ENCODE assay signal across 10 cellular contexts in genomic region chr1:38624341-38625039, GRCh38.
"Had no signal": no experiment of that assay in that cellular context is flagged by ENCODE, and none has a peak within 500 bp of the region (broad histone marks: within the 10 kb centered on the region; RNA-seq: fewer than 3 reads in every experiment).

No MANE protein-coding gene starts in this region.

- DNase-seq: activated CD4-positive, alpha-beta T cell treated with anti-CD3 and anti-CD28 coated beads, Interleukin-2, amount 50 U/mL, for 4 hours; activated T-cell treated with anti-CD3 and anti-CD28 coated beads, Interleukin-2, amount 50 U/mL, for 1 hour; esophagus squamous epithelium; foreskin fibroblast; left lung; mesenchymal stem cell; sigmoid colon; stimulated activated CD4-positive, alpha-beta T cell treated with anti-CD3 and anti-CD28 coated beads, Interleukin-12 subunit alpha, Interleukin-12 subunit beta, amount 100 ng/mL, for 4 hours; stimulated activated naive CD4-positive, alpha-beta T cell treated with Interleukin-2 at 50 U/mL for 16 hours; T-helper 2 cell had no signal
